ENCODE assay signal across 11 cellular contexts in genomic region chr22:23675502-23676415, GRCh38. TPM values are rescaled to one million over a fixed set of nuclear protein-coding genes. Genes with fewer than 3 reads are reported as not detected.
DNase-seq lines count a peak whose midpoint lies in the region; ATAC-seq, FAIRE-seq and TF ChIP-seq lines count a peak whose summit lies in the region.
"Had no signal": no experiment of that assay in that cellular context is flagged by ENCODE, and none has a peak within 500 bp of the region (broad histone marks: within the 10 kb centered on the region; RNA-seq: fewer than 3 reads in every experiment).

No MANE protein-coding gene starts in this region.

- H3K9ac ChIP-seq in HepG2 (ENCODE audit: insufficient read depth, low read depth, low read length): peak overlapping the region; percentile 30; the same call in 1 of the 2 replicates
- no peak overlapping the region for H3K9ac ChIP-seq in mesendoderm (ENCODE audit: low read length)

- H3K4me3 Mint-ChIP-seq in activated T-helper 17 cell treated with anti-CD3 and anti-CD28 coated beads, Interleukin-2, amount 50 U/mL, for 72 hours: no peak overlapping the region
- H3K4me3 Mint-ChIP-seq in type B pancreatic cell: no peak overlapping the region

- FAIRE-seq in HepG2 (lab: Jason Lieb, UNC): peak; percentile 99

- H3K9me3 Mint-ChIP-seq in activated T-helper 17 cell treated with anti-CD3 and anti-CD28 coated beads, Interleukin-2, amount 50 U/mL, for 72 hours: no peaks in the 10 kb centered on the region
- no peaks in the 10 kb centered on the region for H3K9me3 Mint-ChIP-seq in type B pancreatic cell

- BruUV-seq in HepG2 (replicated peaks; lab: Mats Ljungman, UMichigan): no TSS peak

- TF ChIP-seq EP300 in HepG2 (IDR thresholded peaks at IDR 0.05; ENCODE audit: low read depth in 2 of 2, low read length in 2 of 2) (no peak), HepG2 (CRISPR knock-in tag; IDR thresholded peaks at IDR 0.05; ENCODE audit: borderline replicate concordance) (no peak)

- no peak overlapping the region for H2AK5ac ChIP-seq in mesendoderm (ENCODE audit: low read length)

- H3K4me1 ChIP-seq in HepG2 (ENCODE audit: insufficient read depth, low read length) (peaks cover 64% of the 10 kb centered on the region), upper lobe of right lung (peaks cover 10% of the 10 kb centered on the region), mesendoderm (ENCODE audit: control insufficient read depth, low read depth, low read length) (no peaks in the 10 kb centered on the region)
- H3K4me1 ChIP-seq: prostate gland had no signal

- WGBS in HepG2 (ENCODE audit: low lambda C conversion rate): 0% methylated on average over 2 of the region's 17 CpGs
- no CpG with 5 or more reads among the region's 17 CpGs for WGBS in mesendoderm (ENCODE audit: extremely low coverage, insufficient coverage, low lambda C conversion rate)

- H3K4me1 Mint-ChIP-seq in activated T-helper 17 cell treated with anti-CD3 and anti-CD28 coated beads, Interleukin-2, amount 50 U/mL, for 72 hours: no peaks in the 10 kb centered on the region
- H3K4me1 Mint-ChIP-seq in type B pancreatic cell (ENCODE audit: unreplicated experiment): no peaks in the 10 kb centered on the region

- H3K36me3 ChIP-seq in HepG2 (replicated peaks in 1 of 2; ENCODE audit: control insufficient read depth in 1 of 2, insufficient read depth in 2 of 2, low read length in 2 of 2) (peaks cover 0 to 3% of the 10 kb centered on the region in 2 experiments; a peak in 2 of 5 replicates), upper lobe of right lung (no peaks in the 10 kb centered on the region), mesendoderm (ENCODE audit: control insufficient read depth, insufficient read depth, low read length) (no peaks in the 10 kb centered on the region)
- H3K36me3 ChIP-seq: prostate gland had no signal

- H2BK15ac ChIP-seq in mesendoderm (replicated peaks; ENCODE audit: low read depth): no peak overlapping the region

- H3K36me3 Mint-ChIP-seq in activated T-helper 17 cell treated with anti-CD3 and anti-CD28 coated beads, Interleukin-2, amount 50 U/mL, for 72 hours (ENCODE audit: low read depth): peaks cover 7% of the 10 kb centered on the region
- no peaks in the 10 kb centered on the region for H3K36me3 Mint-ChIP-seq in type B pancreatic cell

- H3K18ac ChIP-seq in mesendoderm (ENCODE audit: low read length): no peak overlapping the region

- no peaks in the 10 kb centered on the region for H3K9me3 ChIP-seq in HepG2 (ENCODE audit: low read length)
- no peaks in the 10 kb centered on the region for H3K9me3 ChIP-seq in upper lobe of right lung
- H3K9me3 ChIP-seq: prostate gland had no signal

- H2BK5ac ChIP-seq in mesendoderm (ENCODE audit: low read length): no peak overlapping the region

- no peak overlapping the region for H2BK120ac ChIP-seq in mesendoderm (ENCODE audit: low read depth, low read length)

- peak; percentile 56 for DNase-seq in activated effector memory CD4-positive, alpha-beta T cell treated with anti-CD3 and anti-CD28 coated beads, Interleukin-2, amount 50 U/mL, for 16 hours
- no peak for DNase-seq in activated effector memory CD4-positive, alpha-beta T cell treated with Interleukin-2 at 50 U/mL for 16 hours
- DNase-seq in HepG2 (ENCODE audit: low spot score) (peak; percentile 69), upper lobe of right lung (peak; percentile 72), type B pancreatic cell (ENCODE audit: extremely low spot score, unreplicated experiment) (no peak), mesendoderm (no peak)
- DNase-seq: activated T-cell treated with anti-CD3 and anti-CD28 coated beads for 4 hours, NCI-H1092 treated with DMSO at 0.1 percent for 48 hours had no signal

- TF ChIP-seq CTCF in HepG2 (CRISPR knock-in tag; IDR thresholded peaks at IDR 0.05): no peak
- TF ChIP-seq CTCF in upper lobe of right lung (IDR thresholded peaks at IDR 0.05): no peak
- no peak for TF ChIP-seq CTCF in type B pancreatic cell (conservative IDR thresholded peaks at IDR 0.05)

- peak; percentile 39 for ATAC-seq in activated T-helper 17 cell treated with anti-CD3 and anti-CD28 coated beads, Interleukin-2, amount 50 U/mL, for 72 hours (replicated peaks)
- ATAC-seq in HepG2 (peak; percentile 83), upper lobe of right lung (peak; percentile 77), GM21381 (IDR thresholded peaks at IDR 0.05; ENCODE audit: unreplicated experiment) (no peak)

- CTCF ChIA-PET in HepG2 (lab: Yijun Ruan, JAX; ENCODE audit: low intra/inter-chr PET ratio, low total read pairs): no interaction called here

- no peak overlapping the region for H3K56ac ChIP-seq in mesendoderm (ENCODE audit: low read length)

- H3K4me2 ChIP-seq in HepG2 (ENCODE audit: low read depth, low read length) (peak overlapping the region; percentile 81), mesendoderm (ENCODE audit: low read length) (no peak overlapping the region)

- H3K27me3 ChIP-seq in HepG2 (ENCODE audit: control insufficient read depth in 1 of 2, insufficient read depth in 2 of 2, low read length in 2 of 2) (no peaks in the 10 kb centered on the region), upper lobe of right lung (no peaks in the 10 kb centered on the region), mesendoderm (ENCODE audit: insufficient read depth, low read length, poor library complexity) (no peaks in the 10 kb centered on the region)

- H3K79me1 ChIP-seq in mesendoderm (ENCODE audit: low read length): no peaks in the 10 kb centered on the region

- H4K20me1 ChIP-seq in HepG2 (ENCODE audit: insufficient read depth, low read length): no peaks in the 10 kb centered on the region

- intact Hi-C loops in HepG2 (cut with micrococcal nuclease; ENCODE audit: unreplicated experiment) (loop anchor here (5.0 kb wide), 1 partner anchor 48 kb away; no protein-coding TSS in a partner anchor), upper lobe of right lung (cut with DNase I) (no loop called here)

- peak overlapping the region; percentile 74 for H3K27ac ChIP-seq in HepG2 (ENCODE audit: extremely low read length, insufficient read depth, low read length)
- peak overlapping the region; percentile 24 for H3K27ac ChIP-seq in upper lobe of right lung
- no peak overlapping the region for H3K27ac ChIP-seq in mesendoderm (ENCODE audit: low read depth, low read length)
- H3K27ac ChIP-seq: prostate gland had no signal

- peak in 1 of 2 experiments; percentile 59; a peak in 2 of 4 replicates for TF ChIP-seq POLR2A in HepG2 (IDR thresholded peaks at IDR 0.05; ENCODE audit: insufficient read depth in 1 of 2, low read depth in 2 of 2, low read length in 2 of 2)

- no peak overlapping the region for H2AFZ ChIP-seq in HepG2 (ENCODE audit: low read length)

- peak overlapping the region; percentile 17 for H3K27ac Mint-ChIP-seq in activated T-helper 17 cell treated with anti-CD3 and anti-CD28 coated beads, Interleukin-2, amount 50 U/mL, for 72 hours
- H3K27ac Mint-ChIP-seq in type B pancreatic cell: no peak overlapping the region

- H3K4ac ChIP-seq in mesendoderm (ENCODE audit: low read depth, low read length): no peak overlapping the region

- H4K8ac ChIP-seq in mesendoderm (ENCODE audit: low read depth, low read length): no peak overlapping the region

- peak overlapping the region in 1 of 3 experiments; percentile 56; a peak in 3 of 6 replicates for H3K4me3 ChIP-seq in HepG2 (replicated peaks in 1 of 3; ENCODE audit: insufficient read depth in 1 of 3, low read depth in 2 of 3, low read length in 3 of 3)
- no peak overlapping the region for H3K4me3 ChIP-seq in upper lobe of right lung
- no peak overlapping the region for H3K4me3 ChIP-seq in mesendoderm (ENCODE audit: low read length)
- H3K4me3 ChIP-seq: prostate gland had no signal

- no peaks in the 10 kb centered on the region for H3K79me2 ChIP-seq in HepG2 (ENCODE audit: insufficient read depth, low read length)
- H3K79me2 ChIP-seq in mesendoderm (ENCODE audit: control insufficient read depth, insufficient read depth, low read length): no peaks in the 10 kb centered on the region

- H4K5ac ChIP-seq in mesendoderm (ENCODE audit: low read length): no peak overlapping the region

- POLR2A ChIA-PET in HepG2 (lab: Yijun Ruan, JAX): interaction anchor here (0.7 to 2.4 kb wide), 10 partner anchors 10 to 182 kb away, joined by 3 to 9 read pairs (median 4); partner anchors contain the start of genes CHCHD10, MMP11 and SLC2A11

- in situ Hi-C loops in HepG2 (cut with HindIII; ENCODE audit: extremely low pct_ligation_motif_present, low pct_unique_long_range_greater_than_20kb): no loop called here

- no peaks in the 10 kb centered on the region for H3K27me3 Mint-ChIP-seq in activated T-helper 17 cell treated with anti-CD3 and anti-CD28 coated beads, Interleukin-2, amount 50 U/mL, for 72 hours
- H3K27me3 Mint-ChIP-seq in type B pancreatic cell: no peaks in the 10 kb centered on the region

- H3K23ac ChIP-seq in mesendoderm (ENCODE audit: low read length): no peak overlapping the region

- no peak for TF ChIP-seq RAD21 in HepG2 (CRISPR knock-in tag; IDR thresholded peaks at IDR 0.05)

RNA-seq across cellular contexts. Expression of gene RGL4, which starts 15.1 kb away (rescaled TPM):
- total RNA-seq in activated T-helper 17 cell treated with anti-CD3 and anti-CD28 coated beads, Interleukin-2, amount 50 U/mL, for 72 hours: 10 to 100 TPM in 1 of 2 donors, 1 to 10 TPM in 1; 4.1 to 10.4 TPM
- total RNA-seq in HepG2 (2016; rRNA removed; fragmentation: Illumina TruSeq; extraction: Trizol) (not detected in 2 replicates), upper lobe of right lung (1.2 TPM), type B pancreatic cell (ENCODE audit: low replicate concordance) (not detected in 2 replicates)
- total RNA-seq in HepG2 (2016; cell fraction: cytosol; rRNA removed; fragmentation: Illumina TruSeq; extraction: Trizol; ENCODE audit: low read depth): not detected in 2 replicates
- total RNA-seq in HepG2 (2016; cell fraction: insoluble cytoplasmic fraction; rRNA removed; fragmentation: Illumina TruSeq; extraction: Trizol): not detected in 2 replicates
- total RNA-seq in HepG2 (2016; cell fraction: membrane; rRNA removed; fragmentation: Illumina TruSeq; extraction: Trizol): not detected in 2 replicates
- not detected in 2 replicates for total RNA-seq in HepG2 (2016; cell fraction: nucleus; rRNA removed; fragmentation: Illumina TruSeq; extraction: Trizol)
- polyA plus RNA-seq in HepG2 (2011; rRNA removed): not detected in 2 replicates
- polyA plus RNA-seq in HepG2 (2011; cell fraction: cytosol; rRNA removed): not detected in 2 replicates
- not detected in 2 replicates for polyA plus RNA-seq in HepG2 (2011; cell fraction: nucleus; rRNA removed)
- polyA plus RNA-seq in HepG2 (2012): 0.11 and 0.36 TPM in 2 replicates
- not detected in 2 replicates for polyA plus RNA-seq in HepG2 (2016; cell fraction: cytosol; fragmentation: Illumina TruSeq; extraction: Trizol; ENCODE audit: low read depth)
- polyA plus RNA-seq in HepG2 (2016; cell fraction: insoluble cytoplasmic fraction; fragmentation: Illumina TruSeq; extraction: Trizol; ENCODE audit: low read depth): not detected in 2 replicates
- polyA plus RNA-seq in HepG2 (2016; cell fraction: membrane; fragmentation: Illumina TruSeq; extraction: Trizol; ENCODE audit: low read depth): not detected in 2 replicates
- polyA plus RNA-seq in HepG2 (2016; cell fraction: nucleus; fragmentation: Illumina TruSeq; extraction: Trizol; ENCODE audit: insufficient read depth, low read depth): not detected in 2 replicates
- not detected in 2 replicates for polyA minus RNA-seq in HepG2 (2011; rRNA and poly(A)+ RNA removed; ENCODE audit: low replicate concordance)
- polyA minus RNA-seq in HepG2 (2011; cell fraction: cytosol; rRNA and poly(A)+ RNA removed): not detected in 2 replicates
- not detected in 2 replicates for polyA minus RNA-seq in HepG2 (2011; cell fraction: nucleus; rRNA and poly(A)+ RNA removed)
- not detected for polyA plus RNA-seq in mesendoderm (2013, experiment 1 of 2)
- polyA plus RNA-seq in mesendoderm (2013, experiment 2 of 2): not detected

RNA-seq across cellular contexts. Expression of gene DRICH1, which starts 43.6 kb away (rescaled TPM):
- total RNA-seq in activated T-helper 17 cell treated with anti-CD3 and anti-CD28 coated beads, Interleukin-2, amount 50 U/mL, for 72 hours: under 1 TPM in 1 of 2 donors, not detected in 1; 0.40 TPM
- total RNA-seq in HepG2 (2016; rRNA removed; fragmentation: Illumina TruSeq; extraction: Trizol) (0.15 and 0.66 TPM in 2 replicates), upper lobe of right lung (0.96 TPM), type B pancreatic cell (ENCODE audit: low replicate concordance) (0.43 and 1.00 TPM in 2 replicates)
- 0.53 TPM in 1 of 2 replicates, not detected in the other for total RNA-seq in HepG2 (2016; cell fraction: cytosol; rRNA removed; fragmentation: Illumina TruSeq; extraction: Trizol; ENCODE audit: low read depth)
- total RNA-seq in HepG2 (2016; cell fraction: insoluble cytoplasmic fraction; rRNA removed; fragmentation: Illumina TruSeq; extraction: Trizol): 0.43 TPM in 1 of 2 replicates, not detected in the other
- total RNA-seq in HepG2 (2016; cell fraction: membrane; rRNA removed; fragmentation: Illumina TruSeq; extraction: Trizol): 0.14 and 0.28 TPM in 2 replicates
- 0.28 and 0.56 TPM in 2 replicates for total RNA-seq in HepG2 (2016; cell fraction: nucleus; rRNA removed; fragmentation: Illumina TruSeq; extraction: Trizol)
- 0.08 and 0.22 TPM in 2 replicates for polyA plus RNA-seq in HepG2 (2011; rRNA removed)
- 0.05 TPM in 1 of 2 replicates, not detected in the other for polyA plus RNA-seq in HepG2 (2011; cell fraction: cytosol; rRNA removed)
- polyA plus RNA-seq in HepG2 (2011; cell fraction: nucleus; rRNA removed): 0.98 and 1.4 TPM in 2 replicates
- polyA plus RNA-seq in HepG2 (2012): 0.11 and 0.16 TPM in 2 replicates
- polyA plus RNA-seq in HepG2 (2016; cell fraction: cytosol; fragmentation: Illumina TruSeq; extraction: Trizol; ENCODE audit: low read depth): not detected in 2 replicates
- polyA plus RNA-seq in HepG2 (2016; cell fraction: insoluble cytoplasmic fraction; fragmentation: Illumina TruSeq; extraction: Trizol; ENCODE audit: low read depth): 0.25 TPM in 1 of 2 replicates, not detected in the other
- 0.14 TPM in 1 of 2 replicates, not detected in the other for polyA plus RNA-seq in HepG2 (2016; cell fraction: membrane; fragmentation: Illumina TruSeq; extraction: Trizol; ENCODE audit: low read depth)
- 1.1 and 1.4 TPM in 2 replicates for polyA plus RNA-seq in HepG2 (2016; cell fraction: nucleus; fragmentation: Illumina TruSeq; extraction: Trizol; ENCODE audit: insufficient read depth, low read depth)
- polyA minus RNA-seq in HepG2 (2011; rRNA and poly(A)+ RNA removed; ENCODE audit: low replicate concordance): 0.63 TPM in 1 of 2 replicates, not detected in the other
- not detected in 2 replicates for polyA minus RNA-seq in HepG2 (2011; cell fraction: cytosol; rRNA and poly(A)+ RNA removed)
- polyA minus RNA-seq in HepG2 (2011; cell fraction: nucleus; rRNA and poly(A)+ RNA removed): 0.37 and 0.39 TPM in 2 replicates
- 0.04 TPM for polyA plus RNA-seq in mesendoderm (2013, experiment 1 of 2)
- polyA plus RNA-seq in mesendoderm (2013, experiment 2 of 2): 0.04 TPM

Comparison
In these comparisons a context has a peak if more than half of its experiments do, and no peak if none do; other contexts are left out.
1. DNase-seq: peak in activated effector memory CD4-positive, alpha-beta T cell treated with anti-CD3 and anti-CD28 coated beads, Interleukin-2, amount 50 U/mL, for 16 hours (single experiment), HepG2 (single experiment) and upper lobe of right lung (single experiment); none in activated effector memory CD4-positive, alpha-beta T cell treated with Interleukin-2 at 50 U/mL for 16 hours (single experiment), type B pancreatic cell (single experiment) and mesendoderm (single experiment).